ENCODE assay signal across 12 cellular contexts in genomic region chr20:34065260-34065659, GRCh38. TPM values are rescaled to one million over a fixed set of nuclear protein-coding genes. Genes with fewer than 3 reads are reported as not detected.
DNase-seq lines count a peak whose midpoint lies in the region; ATAC-seq and TF ChIP-seq lines count a peak whose summit lies in the region.
"Had no signal": no experiment of that assay in that cellular context is flagged by ENCODE, and none has a peak within 500 bp of the region (broad histone marks: within the 10 kb centered on the region; RNA-seq: fewer than 3 reads in every experiment).

No MANE protein-coding gene starts in this region.

- CTCF ChIA-PET in CD8-positive, alpha-beta T cell (lab: Charles Lee), result interaction anchor here (1.6 kb wide), 1 partner anchor 16 kb away, joined by 5 read pairs; no protein-coding TSS in a partner anchor
- CTCF ChIA-PET in activated CD4-positive, alpha-beta T cell treated with anti-CD3 and anti-CD28 coated beads for 36 hours (lab: Charles Lee), result interaction anchor here (0.6 to 0.8 kb wide), 3 partner anchors 150 to 798 kb away, joined by 3 read pairs; no protein-coding TSS in a partner anchor

- DNase-seq in CD8-positive, alpha-beta T cell, result no peak
- DNase-seq in RPMI7951 (ENCODE audit: low read depth) (peak; percentile 84), epithelial cell of esophagus (ENCODE audit: low read depth) (peak; percentile 60), pons (ENCODE audit: low spot score) (no peak)
- DNase-seq in natural killer cell treated with Interleukin-12 subunit alpha and Interleukin-12 subunit beta and Interleukin-15 and Interleukin-18, amount 100 ng/mL, for 72 hours (ENCODE audit: low spot score), result no peak
- DNase-seq in stimulated activated CD4-positive, alpha-beta T cell treated with anti-CD3 and anti-CD28 coated beads, Interleukin-4, amount 100 ng/mL, for 4 hours, result no peak
- no peak for DNase-seq in activated CD4-positive, alpha-beta T cell treated with anti-CD3 and anti-CD28 coated beads for 36 hours
- DNase-seq: activated effector memory CD4-positive, alpha-beta T cell treated with Interleukin-2 at 50 U/mL for 16 hours; DMS153; NCI-H1417 had no signal

- no peaks in the 10 kb centered on the region for H3K27me3 ChIP-seq in CD8-positive, alpha-beta T cell (ENCODE audit: insufficient read depth, low read length)

- no peak overlapping the region for H3K4me3 Mint-ChIP-seq in CD8-positive, alpha-beta T cell
- no peak overlapping the region for H3K4me3 Mint-ChIP-seq in natural killer cell treated with Interleukin-12 subunit alpha and Interleukin-12 subunit beta and Interleukin-15 and Interleukin-18, amount 100 ng/mL, for 72 hours
- no peak overlapping the region for H3K4me3 Mint-ChIP-seq in activated CD4-positive, alpha-beta T cell treated with anti-CD3 and anti-CD28 coated beads for 36 hours

- intact Hi-C loops in CD8-positive, alpha-beta T cell (cut with DNase I, micrococcal nuclease), result loop anchor here in 1 of 2 experiments (5.0 kb wide), 1 partner anchor 118 kb away; no protein-coding TSS in a partner anchor
- intact Hi-C loops in activated CD4-positive, alpha-beta T cell treated with anti-CD3 and anti-CD28 coated beads for 36 hours (cut with DNase I, micrococcal nuclease), result loop anchor here in 1 of 2 experiments (5.0 kb wide), 3 partner anchors 118 to 203 kb away; no protein-coding TSS in a partner anchor

- H3K9me3 Mint-ChIP-seq in CD8-positive, alpha-beta T cell, result no peaks in the 10 kb centered on the region
- H3K9me3 Mint-ChIP-seq in natural killer cell treated with Interleukin-12 subunit alpha and Interleukin-12 subunit beta and Interleukin-15 and Interleukin-18, amount 100 ng/mL, for 72 hours, result no peaks in the 10 kb centered on the region
- no peaks in the 10 kb centered on the region for H3K9me3 Mint-ChIP-seq in activated CD4-positive, alpha-beta T cell treated with anti-CD3 and anti-CD28 coated beads for 36 hours (ENCODE audit: low read depth)

- peaks cover 16% of the 10 kb centered on the region for H3K4me1 ChIP-seq in CD8-positive, alpha-beta T cell (ENCODE audit: insufficient read depth, low read length)

- POLR2A ChIA-PET in CD8-positive, alpha-beta T cell (lab: Charles Lee), result no interaction called here
- POLR2A ChIA-PET in activated CD4-positive, alpha-beta T cell treated with anti-CD3 and anti-CD28 coated beads for 36 hours (lab: Charles Lee), result no interaction called here

- peaks cover 70% of the 10 kb centered on the region for H3K4me1 Mint-ChIP-seq in CD8-positive, alpha-beta T cell (ENCODE audit: low read depth)
- H3K4me1 Mint-ChIP-seq in natural killer cell treated with Interleukin-12 subunit alpha and Interleukin-12 subunit beta and Interleukin-15 and Interleukin-18, amount 100 ng/mL, for 72 hours (ENCODE audit: low read depth in 2 of 2), result peaks cover 52 to 64% of the 10 kb centered on the region in 2 donors
- H3K4me1 Mint-ChIP-seq in activated CD4-positive, alpha-beta T cell treated with anti-CD3 and anti-CD28 coated beads for 36 hours, result peaks cover 56% of the 10 kb centered on the region

- no peaks in the 10 kb centered on the region for H3K36me3 ChIP-seq in CD8-positive, alpha-beta T cell (ENCODE audit: insufficient read depth, low read length)

- H3K4me3 ChIP-seq in CD8-positive, alpha-beta T cell (ENCODE audit: low read depth, low read length), result no peak overlapping the region
- no peak overlapping the region for H3K4me3 ChIP-seq in epithelial cell of esophagus (ENCODE audit: low read length)
- H3K4me3 ChIP-seq: skin epidermis had no signal

- H3K27me3 Mint-ChIP-seq in CD8-positive, alpha-beta T cell (ENCODE audit: low read depth), result no peaks in the 10 kb centered on the region
- no peaks in the 10 kb centered on the region for H3K27me3 Mint-ChIP-seq in natural killer cell treated with Interleukin-12 subunit alpha and Interleukin-12 subunit beta and Interleukin-15 and Interleukin-18, amount 100 ng/mL, for 72 hours
- H3K27me3 Mint-ChIP-seq in activated CD4-positive, alpha-beta T cell treated with anti-CD3 and anti-CD28 coated beads for 36 hours, result no peaks in the 10 kb centered on the region

- ATAC-seq in CD8-positive, alpha-beta T cell, result no peak
- no peak for ATAC-seq in natural killer cell treated with Interleukin-12 subunit alpha and Interleukin-12 subunit beta and Interleukin-15 and Interleukin-18, amount 100 ng/mL, for 72 hours
- no peak for ATAC-seq in activated CD4-positive, alpha-beta T cell treated with anti-CD3 and anti-CD28 coated beads for 36 hours
- ATAC-seq in GM18907 (IDR thresholded peaks at IDR 0.05; ENCODE audit: unreplicated experiment), result no peak

- no peak overlapping the region for H3K27ac ChIP-seq in CD8-positive, alpha-beta T cell (ENCODE audit: low read depth, low read length)

- TF ChIP-seq CTCF in CD8-positive, alpha-beta T cell (IDR thresholded peaks at IDR 0.05), result no peak
- TF ChIP-seq CTCF in epithelial cell of esophagus (IDR thresholded peaks at IDR 0.05; ENCODE audit: insufficient read depth, low read depth, low read length, missing control alignments), result no peak

- H3K9me3 ChIP-seq in CD8-positive, alpha-beta T cell (ENCODE audit: low read length), result no peaks in the 10 kb centered on the region

- peaks cover 31% of the 10 kb centered on the region for H3K36me3 Mint-ChIP-seq in CD8-positive, alpha-beta T cell
- H3K36me3 Mint-ChIP-seq in natural killer cell treated with Interleukin-12 subunit alpha and Interleukin-12 subunit beta and Interleukin-15 and Interleukin-18, amount 100 ng/mL, for 72 hours, result no peaks in the 10 kb centered on the region
- H3K36me3 Mint-ChIP-seq in activated CD4-positive, alpha-beta T cell treated with anti-CD3 and anti-CD28 coated beads for 36 hours (ENCODE audit: low read depth), result peaks cover 6% of the 10 kb centered on the region

- H3K27ac Mint-ChIP-seq in CD8-positive, alpha-beta T cell, result peak overlapping the region; percentile 74
- peak overlapping the region; percentile 27 to 93 for H3K27ac Mint-ChIP-seq in natural killer cell treated with Interleukin-12 subunit alpha and Interleukin-12 subunit beta and Interleukin-15 and Interleukin-18, amount 100 ng/mL, for 72 hours
- no peak overlapping the region for H3K27ac Mint-ChIP-seq in activated CD4-positive, alpha-beta T cell treated with anti-CD3 and anti-CD28 coated beads for 36 hours

RNA-seq across cellular contexts. Expression of gene EIF2S2, which starts 46.8 kb away (rescaled TPM):
- 10 to 100 TPM; 19.4 to 19.6 TPM for total RNA-seq in CD8-positive, alpha-beta T cell
- total RNA-seq in RPMI7951 (2014; rRNA removed; shearing (Covaris generic)), result 146 and 159 TPM in 2 replicates
- 10 to 100 TPM; 97.6 to 99.8 TPM for total RNA-seq in natural killer cell treated with Interleukin-12 subunit alpha and Interleukin-12 subunit beta and Interleukin-15 and Interleukin-18, amount 100 ng/mL, for 72 hours
- total RNA-seq in activated CD4-positive, alpha-beta T cell treated with anti-CD3 and anti-CD28 coated beads for 36 hours, result 100 to 1,000 TPM; 179 to 187 TPM

Comparison
In these comparisons a context has a peak if more than half of its experiments do, and no peak if none do; other contexts are left out.
1. DNase-seq: peak in RPMI7951 (single experiment) and epithelial cell of esophagus (single experiment); none in CD8-positive, alpha-beta T cell (0 of 7), natural killer cell treated with Interleukin-12 subunit alpha and Interleukin-12 subunit beta and Interleukin-15 and Interleukin-18, amount 100 ng/mL, for 72 hours (single experiment), stimulated activated CD4-positive, alpha-beta T cell treated with anti-CD3 and anti-CD28 coated beads, Interleukin-4, amount 100 ng/mL, for 4 hours (0 of 2), activated CD4-positive, alpha-beta T cell treated with anti-CD3 and anti-CD28 coated beads for 36 hours (single experiment) and pons (single experiment).